Comparison of ENCODE assay signal across 19 cellular contexts in genomic region chr7:45578022-45578421, GRCh38.
"Had no signal": no experiment of that assay in that cellular context is flagged by ENCODE, and none has a peak within 500 bp of the region (broad histone marks: within the 10 kb centered on the region; RNA-seq: fewer than 3 reads in every experiment).

No MANE protein-coding gene starts in this region.

- DNase-seq: effector CD8-positive, alpha-beta T cell; left lung; lower lobe of right lung; naive B cell; ovary; stimulated activated CD4-positive, alpha-beta T cell treated with anti-CD3 and anti-CD28 coated beads, Interleukin-4, amount 100 ng/mL, for 1 hour; stimulated activated CD8-positive, alpha-beta memory T cell treated with anti-CD3 and anti-CD28 coated beads, Interleukin-4, amount 100 ng/mL, for 48 hours; stimulated activated naive CD8-positive, alpha-beta T cell treated with anti-CD3 and anti-CD28 coated beads, Interleukin-15, Interleukin-2, amounts not matched to agents 100 U/mL and 50 U/mL, for 24 hours; thyroid gland had no signal

- H3K27ac Mint-ChIP-seq: memory B cell; naive B cell; nephron; stimulated activated effector memory CD8-positive, alpha-beta T cell treated with anti-CD3 and anti-CD28 coated beads, Interleukin-12 subunit alpha, Interleukin-12 subunit beta, amount 100 ng/mL, for 72 hours; type B pancreatic cell had no signal

- ATAC-seq: esophagus mucosa; left lung; lower lobe of right lung; stimulated activated effector memory CD8-positive, alpha-beta T cell treated with anti-CD3 and anti-CD28 coated beads, Interleukin-12 subunit alpha, Interleukin-12 subunit beta, amount 100 ng/mL, for 72 hours; stimulated activated naive CD8-positive, alpha-beta T cell treated with anti-CD3 and anti-CD28 coated beads, Interleukin-15, Interleukin-2, amounts not matched to agents 100 U/mL and 50 U/mL, for 24 hours had no signal

- H3K27ac ChIP-seq: coronary artery, left lung, lower lobe of right lung, ovary, right atrium auricular region, suprapubic skin, thyroid gland, vagina had no signal

- H3K9me3 Mint-ChIP-seq: memory B cell; naive B cell; nephron; stimulated activated effector memory CD8-positive, alpha-beta T cell treated with anti-CD3 and anti-CD28 coated beads, Interleukin-12 subunit alpha, Interleukin-12 subunit beta, amount 100 ng/mL, for 72 hours; type B pancreatic cell had no signal

- H3K27me3 ChIP-seq: ovary, right atrium auricular region, thyroid gland, vagina had no signal

- H3K4me3 Mint-ChIP-seq: memory B cell; naive B cell; stimulated activated effector memory CD8-positive, alpha-beta T cell treated with anti-CD3 and anti-CD28 coated beads, Interleukin-12 subunit alpha, Interleukin-12 subunit beta, amount 100 ng/mL, for 72 hours; type B pancreatic cell had no signal

- H3K4me3 ChIP-seq: coronary artery, left lung, lower lobe of right lung, ovary, right atrium auricular region, smooth muscle cell, suprapubic skin, thyroid gland, vagina had no signal

- H3K4me1 Mint-ChIP-seq: memory B cell; nephron; stimulated activated effector memory CD8-positive, alpha-beta T cell treated with anti-CD3 and anti-CD28 coated beads, Interleukin-12 subunit alpha, Interleukin-12 subunit beta, amount 100 ng/mL, for 72 hours had no signal

- H3K9me3 ChIP-seq: left lung, lower lobe of right lung, ovary, right atrium auricular region, suprapubic skin, thyroid gland, vagina had no signal

- H3K36me3 Mint-ChIP-seq: memory B cell; naive B cell; stimulated activated effector memory CD8-positive, alpha-beta T cell treated with anti-CD3 and anti-CD28 coated beads, Interleukin-12 subunit alpha, Interleukin-12 subunit beta, amount 100 ng/mL, for 72 hours; type B pancreatic cell had no signal

- H3K36me3 ChIP-seq: left lung, lower lobe of right lung, ovary, right atrium auricular region, suprapubic skin, thyroid gland, vagina had no signal
